8 cellular contexts compared by ENCODE assay signal in the genomic region with DNA sequence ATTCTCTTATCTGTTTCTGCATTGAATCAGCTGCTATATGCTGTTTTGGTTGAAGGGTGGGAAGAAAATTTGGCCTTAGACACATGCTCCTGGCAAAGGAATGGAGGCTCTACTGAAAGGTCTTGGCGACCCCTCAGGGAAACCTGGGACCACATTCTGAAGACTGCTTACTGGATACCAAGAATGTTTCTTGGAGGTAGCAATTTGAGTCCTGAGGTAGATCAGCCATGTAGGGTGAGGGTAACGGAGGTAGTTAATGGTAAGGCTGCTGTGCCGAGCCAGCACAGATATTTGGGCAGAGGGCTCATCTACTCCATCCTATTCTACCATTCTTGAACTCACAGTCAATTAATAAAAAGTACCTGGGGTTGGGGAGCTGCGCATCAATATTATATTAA. TPM values are rescaled to one million over a fixed set of nuclear protein-coding genes. Genes with fewer than 3 reads are reported as not detected.
A peak's percentile ranks its signal among the peaks of the same experiment; 100 is the strongest.
DNase-seq lines count a peak whose midpoint lies in the region; ATAC-seq and TF ChIP-seq lines count a peak whose summit lies in the region.

No MANE protein-coding gene starts in this region.

- peaks cover 0 to 3% (median 0%) of the 10 kb centered on the region in 7 donors for H3K9me3 Mint-ChIP-seq in CD4-positive, CD25-positive, alpha-beta regulatory T cell
- H3K9me3 Mint-ChIP-seq in nephron progenitor cell: no peaks in the 10 kb centered on the region

- peak overlapping the region; percentile 93 for H3K27ac ChIP-seq in CD4-positive, CD25-positive, alpha-beta regulatory T cell (ENCODE audit: insufficient read depth, low read length, poor library complexity, severe bottlenecking)

- ATAC-seq in CD4-positive, CD25-positive, alpha-beta regulatory T cell (ENCODE audit: low read depth in 2 of 2): peak in 1 of 2 donors; percentile 18
- peak; percentile 24 for ATAC-seq in GM21717 (IDR thresholded peaks at IDR 0.05; ENCODE audit: unreplicated experiment)

- peak overlapping the region; percentile 90 to 98 (median 92) for H3K4me3 Mint-ChIP-seq in CD4-positive, CD25-positive, alpha-beta regulatory T cell
- peak overlapping the region; percentile 89 for H3K4me3 Mint-ChIP-seq in nephron progenitor cell

- H3K9me3 ChIP-seq in CD4-positive, CD25-positive, alpha-beta regulatory T cell (ENCODE audit: control insufficient read depth in 2 of 2, low read length in 2 of 2): no peaks in the 10 kb centered on the region
- H3K9me3 ChIP-seq in MG63: no peaks in the 10 kb centered on the region

- peaks cover 4% of the 10 kb centered on the region for H3K36me3 Mint-ChIP-seq in CD4-positive, CD25-positive, alpha-beta regulatory T cell
- no peaks in the 10 kb centered on the region for H3K36me3 Mint-ChIP-seq in nephron progenitor cell (ENCODE audit: low read depth)

- no peak for DNase-seq in CD4-positive, CD25-positive, alpha-beta regulatory T cell
- DNase-seq in MG63 (no peak), choroid plexus epithelial cell (ENCODE audit: low read depth) (peak; percentile 7), nephron progenitor cell (no peak), NCI-H2029 (lab: John Stamatoyannopoulos, UW) (no peak), foreskin melanocyte (no peak)
- DNase-seq in stimulated activated CD4-positive, alpha-beta T cell treated with anti-CD3 and anti-CD28 coated beads, Interleukin-4, amount 100 ng/mL, for 4 hours: no peak

- H3K4me1 Mint-ChIP-seq in CD4-positive, CD25-positive, alpha-beta regulatory T cell: peaks cover 26 to 46% (median 39%) of the 10 kb centered on the region in 4 donors
- H3K4me1 Mint-ChIP-seq in nephron progenitor cell: peaks cover 58% of the 10 kb centered on the region

- peaks cover 3% of the 10 kb centered on the region for H3K27me3 ChIP-seq in CD4-positive, CD25-positive, alpha-beta regulatory T cell (ENCODE audit: control insufficient read depth, insufficient read depth, low read length)
- H3K27me3 ChIP-seq in MG63: no peaks in the 10 kb centered on the region

- H3K27ac Mint-ChIP-seq in CD4-positive, CD25-positive, alpha-beta regulatory T cell: peak overlapping the region; percentile 93 to 98 (median 97)
- H3K27ac Mint-ChIP-seq in nephron progenitor cell: peak overlapping the region; percentile 82

- TF ChIP-seq CTCF in choroid plexus epithelial cell (conservative IDR thresholded peaks at IDR 0.05; ENCODE audit: low read depth, low read length) (no peak), nephron progenitor cell (IDR thresholded peaks at IDR 0.05) (no peak)

- H3K36me3 ChIP-seq in CD4-positive, CD25-positive, alpha-beta regulatory T cell (ENCODE audit: control insufficient read depth, insufficient read depth, low read length): no peaks in the 10 kb centered on the region
- no peaks in the 10 kb centered on the region for H3K36me3 ChIP-seq in MG63

- H3K4me1 ChIP-seq in CD4-positive, CD25-positive, alpha-beta regulatory T cell (ENCODE audit: control insufficient read depth, insufficient read depth, low read length, poor library complexity, severe bottlenecking): peaks cover 42% of the 10 kb centered on the region

- H3K4me3 ChIP-seq in CD4-positive, CD25-positive, alpha-beta regulatory T cell (ENCODE audit: low read depth, low read length): peak overlapping the region; percentile 85
- H3K4me3 ChIP-seq in MG63: peak overlapping the region; percentile 82
- H3K4me3 ChIP-seq in choroid plexus epithelial cell (ENCODE audit: low read depth, low read length): peak overlapping the region; percentile 89

- peaks cover 6% of the 10 kb centered on the region for H3K27me3 Mint-ChIP-seq in CD4-positive, CD25-positive, alpha-beta regulatory T cell
- peaks cover 12% of the 10 kb centered on the region for H3K27me3 Mint-ChIP-seq in nephron progenitor cell (ENCODE audit: low read depth, poor library complexity)

RNA-seq across cellular contexts. Expression of a gene that starts 0.4 kb away (rescaled TPM):
- total RNA-seq in CD4-positive, CD25-positive, alpha-beta regulatory T cell: 103 TPM
- 10 to 100 TPM; 19.4 to 30.1 (median 21.2) TPM for polyA plus RNA-seq in CD4-positive, CD25-positive, alpha-beta regulatory T cell
- 10.0 and 25.3 TPM in 2 replicates for total RNA-seq in MG63 (2014; rRNA removed; shearing (Covaris generic); ENCODE audit: low replicate concordance)
